Comparison of ENCODE assay signal across 2 cellular contexts in the genomic region with DNA sequence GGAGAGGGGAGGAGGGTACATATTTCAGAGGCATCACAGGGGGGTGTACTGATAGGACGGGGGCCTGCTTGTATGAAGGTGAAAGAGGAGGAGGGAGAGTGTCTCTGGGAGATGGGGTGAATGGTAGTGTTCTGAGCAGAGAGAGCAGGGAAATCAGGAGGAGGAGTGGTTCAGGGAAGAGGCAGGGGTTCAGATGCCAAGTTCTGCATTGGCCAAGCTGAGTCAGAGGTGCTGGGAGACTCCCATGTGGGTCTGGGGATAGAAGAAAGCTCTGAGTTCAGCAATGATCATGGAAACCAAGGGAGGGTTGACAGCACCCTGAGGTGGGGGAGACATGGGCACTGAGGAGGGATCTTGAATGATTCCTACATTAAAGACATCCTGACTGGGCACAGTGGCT.
TF ChIP-seq lines count a peak whose summit lies in the region.

No MANE protein-coding gene starts in this region.

TF ChIP-seq in liver, 16 proteins besides CTCF, POLR2A, EP300 and RAD21:
- TF ChIP-seq SP1 (IDR thresholded peaks at IDR 0.05) (peak; percentile 20), EGR1 (IDR thresholded peaks at IDR 0.05; ENCODE audit: low read depth in 2 of 2) (no peak), HNF4G (IDR thresholded peaks at IDR 0.05) (no peak), FOXA1 (IDR thresholded peaks at IDR 0.05) (no peak), NR2F2 (IDR thresholded peaks at IDR 0.05) (no peak), GABPA (IDR thresholded peaks at IDR 0.05 in 1 of 2, conservative IDR thresholded peaks at IDR 0.05 in 1 of 2) (no peak), RXRA (IDR thresholded peaks at IDR 0.05) (peak in 1 of 2 donors; percentile 14), JUND (IDR thresholded peaks at IDR 0.05) (no peak), TAF1 (conservative IDR thresholded peaks at IDR 0.05) (peak; percentile 40), FOXA2 (IDR thresholded peaks at IDR 0.05) (no peak), HNF4A (conservative IDR thresholded peaks at IDR 0.05) (peak in 1 of 2 donors; percentile 9), YY1 (IDR thresholded peaks at IDR 0.05) (no peak)
- TF ChIP-seq, protein P1, sequence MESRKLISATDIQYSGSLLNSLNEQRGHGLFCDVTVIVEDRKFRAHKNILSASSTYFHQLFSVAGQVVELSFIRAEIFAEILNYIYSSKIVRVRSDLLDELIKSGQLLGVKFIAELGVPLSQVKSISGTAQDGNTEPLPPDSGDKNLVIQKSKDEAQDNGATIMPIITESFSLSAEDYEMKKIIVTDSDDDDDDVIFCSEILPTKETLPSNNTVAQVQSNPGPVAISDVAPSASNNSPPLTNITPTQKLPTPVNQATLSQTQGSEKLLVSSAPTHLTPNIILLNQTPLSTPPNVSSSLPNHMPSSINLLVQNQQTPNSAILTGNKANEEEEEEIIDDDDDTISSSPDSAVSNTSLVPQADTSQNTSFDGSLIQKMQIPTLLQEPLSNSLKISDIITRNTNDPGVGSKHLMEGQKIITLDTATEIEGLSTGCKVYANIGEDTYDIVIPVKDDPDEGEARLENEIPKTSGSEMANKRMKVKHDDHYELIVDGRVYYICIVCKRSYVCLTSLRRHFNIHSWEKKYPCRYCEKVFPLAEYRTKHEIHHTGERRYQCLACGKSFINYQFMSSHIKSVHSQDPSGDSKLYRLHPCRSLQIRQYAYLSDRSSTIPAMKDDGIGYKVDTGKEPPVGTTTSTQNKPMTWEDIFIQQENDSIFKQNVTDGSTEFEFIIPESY (IDR thresholded peaks at IDR 0.05) = no peak
- TF ChIP-seq, protein P2, sequence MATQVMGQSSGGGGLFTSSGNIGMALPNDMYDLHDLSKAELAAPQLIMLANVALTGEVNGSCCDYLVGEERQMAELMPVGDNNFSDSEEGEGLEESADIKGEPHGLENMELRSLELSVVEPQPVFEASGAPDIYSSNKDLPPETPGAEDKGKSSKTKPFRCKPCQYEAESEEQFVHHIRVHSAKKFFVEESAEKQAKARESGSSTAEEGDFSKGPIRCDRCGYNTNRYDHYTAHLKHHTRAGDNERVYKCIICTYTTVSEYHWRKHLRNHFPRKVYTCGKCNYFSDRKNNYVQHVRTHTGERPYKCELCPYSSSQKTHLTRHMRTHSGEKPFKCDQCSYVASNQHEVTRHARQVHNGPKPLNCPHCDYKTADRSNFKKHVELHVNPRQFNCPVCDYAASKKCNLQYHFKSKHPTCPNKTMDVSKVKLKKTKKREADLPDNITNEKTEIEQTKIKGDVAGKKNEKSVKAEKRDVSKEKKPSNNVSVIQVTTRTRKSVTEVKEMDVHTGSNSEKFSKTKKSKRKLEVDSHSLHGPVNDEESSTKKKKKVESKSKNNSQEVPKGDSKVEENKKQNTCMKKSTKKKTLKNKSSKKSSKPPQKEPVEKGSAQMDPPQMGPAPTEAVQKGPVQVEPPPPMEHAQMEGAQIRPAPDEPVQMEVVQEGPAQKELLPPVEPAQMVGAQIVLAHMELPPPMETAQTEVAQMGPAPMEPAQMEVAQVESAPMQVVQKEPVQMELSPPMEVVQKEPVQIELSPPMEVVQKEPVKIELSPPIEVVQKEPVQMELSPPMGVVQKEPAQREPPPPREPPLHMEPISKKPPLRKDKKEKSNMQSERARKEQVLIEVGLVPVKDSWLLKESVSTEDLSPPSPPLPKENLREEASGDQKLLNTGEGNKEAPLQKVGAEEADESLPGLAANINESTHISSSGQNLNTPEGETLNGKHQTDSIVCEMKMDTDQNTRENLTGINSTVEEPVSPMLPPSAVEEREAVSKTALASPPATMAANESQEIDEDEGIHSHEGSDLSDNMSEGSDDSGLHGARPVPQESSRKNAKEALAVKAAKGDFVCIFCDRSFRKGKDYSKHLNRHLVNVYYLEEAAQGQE (IDR thresholded peaks at IDR 0.05) = peak; percentile 36
- TF ChIP-seq, protein P3, sequence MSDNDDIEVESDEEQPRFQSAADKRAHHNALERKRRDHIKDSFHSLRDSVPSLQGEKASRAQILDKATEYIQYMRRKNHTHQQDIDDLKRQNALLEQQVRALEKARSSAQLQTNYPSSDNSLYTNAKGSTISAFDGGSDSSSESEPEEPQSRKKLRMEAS (IDR thresholded peaks at IDR 0.05) = no peak
- TF ChIP-seq, protein P4, sequence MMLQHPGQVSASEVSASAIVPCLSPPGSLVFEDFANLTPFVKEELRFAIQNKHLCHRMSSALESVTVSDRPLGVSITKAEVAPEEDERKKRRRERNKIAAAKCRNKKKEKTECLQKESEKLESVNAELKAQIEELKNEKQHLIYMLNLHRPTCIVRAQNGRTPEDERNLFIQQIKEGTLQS (IDR thresholded peaks at IDR 0.05) = no peak

TF ChIP-seq in HepG2, 621 proteins besides CTCF, POLR2A, EP300 and RAD21:
- no peak for TF ChIP-seq HIVEP1 (CRISPR knock-in tag; IDR thresholded peaks at IDR 0.05)
- no peak for TF ChIP-seq NFE2 (CRISPR knock-in tag; IDR thresholded peaks at IDR 0.05)
- TF ChIP-seq, protein P5, sequence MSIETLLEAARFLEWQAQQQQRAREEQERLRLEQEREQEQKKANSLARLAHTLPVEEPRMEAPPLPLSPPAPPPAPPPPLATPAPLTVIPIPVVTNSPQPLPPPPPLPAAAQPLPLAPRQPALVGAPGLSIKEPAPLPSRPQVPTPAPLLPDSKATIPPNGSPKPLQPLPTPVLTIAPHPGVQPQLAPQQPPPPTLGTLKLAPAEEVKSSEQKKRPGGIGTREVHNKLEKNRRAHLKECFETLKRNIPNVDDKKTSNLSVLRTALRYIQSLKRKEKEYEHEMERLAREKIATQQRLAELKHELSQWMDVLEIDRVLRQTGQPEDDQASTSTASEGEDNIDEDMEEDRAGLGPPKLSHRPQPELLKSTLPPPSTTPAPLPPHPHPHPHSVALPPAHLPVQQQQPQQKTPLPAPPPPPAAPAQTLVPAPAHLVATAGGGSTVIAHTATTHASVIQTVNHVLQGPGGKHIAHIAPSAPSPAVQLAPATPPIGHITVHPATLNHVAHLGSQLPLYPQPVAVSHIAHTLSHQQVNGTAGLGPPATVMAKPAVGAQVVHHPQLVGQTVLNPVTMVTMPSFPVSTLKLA (IDR thresholded peaks at IDR 0.05) = no peak
- no peak for TF ChIP-seq HDAC1 (CRISPR knock-in tag; IDR thresholded peaks at IDR 0.05)
- no peak for TF ChIP-seq CCAR2 (optimal IDR thresholded peaks at IDR 0.05; ENCODE audit: low read depth, low read length)
- no peak for TF ChIP-seq ZNF839 (CRISPR knock-in tag; IDR thresholded peaks at IDR 0.05; ENCODE audit: borderline replicate concordance)
- no peak for TF ChIP-seq NFYB (CRISPR knock-in tag; IDR thresholded peaks at IDR 0.05)
- no peak for TF ChIP-seq GLI4 (CRISPR knock-in tag; IDR thresholded peaks at IDR 0.05; ENCODE audit: borderline replicate concordance)
- no peak for TF ChIP-seq CBFB (CRISPR knock-in tag; IDR thresholded peaks at IDR 0.05)
- TF ChIP-seq, protein P6, sequence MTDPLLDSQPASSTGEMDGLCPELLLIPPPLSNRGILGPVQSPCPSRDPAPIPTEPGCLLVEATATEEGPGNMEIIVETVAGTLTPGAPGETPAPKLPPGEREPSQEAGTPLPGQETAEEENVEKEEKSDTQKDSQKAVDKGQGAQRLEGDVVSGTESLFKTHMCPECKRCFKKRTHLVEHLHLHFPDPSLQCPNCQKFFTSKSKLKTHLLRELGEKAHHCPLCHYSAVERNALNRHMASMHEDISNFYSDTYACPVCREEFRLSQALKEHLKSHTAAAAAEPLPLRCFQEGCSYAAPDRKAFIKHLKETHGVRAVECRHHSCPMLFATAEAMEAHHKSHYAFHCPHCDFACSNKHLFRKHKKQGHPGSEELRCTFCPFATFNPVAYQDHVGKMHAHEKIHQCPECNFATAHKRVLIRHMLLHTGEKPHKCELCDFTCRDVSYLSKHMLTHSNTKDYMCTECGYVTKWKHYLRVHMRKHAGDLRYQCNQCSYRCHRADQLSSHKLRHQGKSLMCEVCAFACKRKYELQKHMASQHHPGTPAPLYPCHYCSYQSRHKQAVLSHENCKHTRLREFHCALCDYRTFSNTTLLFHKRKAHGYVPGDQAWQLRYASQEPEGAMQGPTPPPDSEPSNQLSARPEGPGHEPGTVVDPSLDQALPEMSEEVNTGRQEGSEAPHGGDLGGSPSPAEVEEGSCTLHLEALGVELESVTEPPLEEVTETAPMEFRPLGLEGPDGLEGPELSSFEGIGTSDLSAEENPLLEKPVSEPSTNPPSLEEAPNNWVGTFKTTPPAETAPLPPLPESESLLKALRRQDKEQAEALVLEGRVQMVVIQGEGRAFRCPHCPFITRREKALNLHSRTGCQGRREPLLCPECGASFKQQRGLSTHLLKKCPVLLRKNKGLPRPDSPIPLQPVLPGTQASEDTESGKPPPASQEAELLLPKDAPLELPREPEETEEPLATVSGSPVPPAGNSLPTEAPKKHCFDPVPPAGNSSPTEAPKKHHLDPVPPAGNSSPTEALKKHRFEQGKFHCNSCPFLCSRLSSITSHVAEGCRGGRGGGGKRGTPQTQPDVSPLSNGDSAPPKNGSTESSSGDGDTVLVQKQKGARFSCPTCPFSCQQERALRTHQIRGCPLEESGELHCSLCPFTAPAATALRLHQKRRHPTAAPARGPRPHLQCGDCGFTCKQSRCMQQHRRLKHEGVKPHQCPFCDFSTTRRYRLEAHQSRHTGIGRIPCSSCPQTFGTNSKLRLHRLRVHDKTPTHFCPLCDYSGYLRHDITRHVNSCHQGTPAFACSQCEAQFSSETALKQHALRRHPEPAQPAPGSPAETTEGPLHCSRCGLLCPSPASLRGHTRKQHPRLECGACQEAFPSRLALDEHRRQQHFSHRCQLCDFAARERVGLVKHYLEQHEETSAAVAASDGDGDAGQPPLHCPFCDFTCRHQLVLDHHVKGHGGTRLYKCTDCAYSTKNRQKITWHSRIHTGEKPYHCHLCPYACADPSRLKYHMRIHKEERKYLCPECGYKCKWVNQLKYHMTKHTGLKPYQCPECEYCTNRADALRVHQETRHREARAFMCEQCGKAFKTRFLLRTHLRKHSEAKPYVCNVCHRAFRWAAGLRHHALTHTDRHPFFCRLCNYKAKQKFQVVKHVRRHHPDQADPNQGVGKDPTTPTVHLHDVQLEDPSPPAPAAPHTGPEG (CRISPR knock-in tag; IDR thresholded peaks at IDR 0.05) = no peak
